In the genomic region with DNA sequence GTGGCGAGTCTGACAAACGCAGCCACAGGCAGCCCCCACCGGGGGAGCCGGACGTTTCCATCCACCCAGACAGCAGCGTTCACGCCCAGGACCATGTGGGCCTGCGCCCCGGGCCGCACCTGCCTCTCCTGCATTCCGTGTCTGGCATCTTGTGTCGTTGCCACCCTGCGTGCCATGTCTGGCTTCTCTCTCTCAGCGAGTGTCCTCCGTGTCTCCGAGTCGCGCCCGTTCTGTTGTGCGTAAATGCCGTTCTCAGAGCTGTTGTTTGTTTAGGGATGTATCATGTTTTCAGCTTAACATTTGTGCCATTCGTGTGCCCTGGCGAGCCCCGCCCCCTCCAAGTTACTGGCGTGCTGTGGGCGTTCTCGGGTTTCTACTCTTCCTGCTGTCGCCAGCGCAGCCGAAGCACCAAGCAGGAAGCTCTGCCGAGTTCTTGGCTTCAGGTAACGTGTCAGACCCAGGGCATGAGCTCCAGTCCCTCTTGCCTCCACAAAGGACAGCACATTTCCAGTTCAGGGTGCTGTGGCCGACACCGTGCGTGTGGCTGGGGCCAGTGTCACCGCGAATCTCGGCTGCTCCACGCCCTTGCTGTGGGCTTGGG, we compare ENCODE assay signal across 8 cellular contexts. TPM values are rescaled to one million over a fixed set of nuclear protein-coding genes. Genes with fewer than 3 reads are reported as not detected.
DNase-seq lines count a peak whose midpoint lies in the region; ATAC-seq and TF ChIP-seq lines count a peak whose summit lies in the region.

No MANE protein-coding gene starts in this region.

- H3K4me1 ChIP-seq in adrenal gland (replicated peaks in 1 of 2): no peaks in the 10 kb centered on the region

- H3K36me3 ChIP-seq in KOPT-K1 (ENCODE audit: insufficient read depth, low read length): no peaks in the 10 kb centered on the region
- H3K36me3 ChIP-seq in adrenal gland (replicated peaks in 1 of 2): no peaks in the 10 kb centered on the region

- peak overlapping the region; percentile 20; the same call in 1 of the 2 replicates for H3K27ac ChIP-seq in C4-2B
- H3K27ac ChIP-seq in KOPT-K1 (ENCODE audit: low read depth, low read length, poor library complexity, severe bottlenecking): peak overlapping the region; percentile 38
- no peak overlapping the region for H3K27ac ChIP-seq in adrenal gland

- DNase-seq in T-helper 22 cell (ENCODE audit: low read depth) (peak; percentile 32), adrenal gland (no peak)
- no peak for DNase-seq in effector CD8-positive, alpha-beta T cell (lab: John Stamatoyannopoulos, UW)

- peak; percentile 5 for ATAC-seq in esophagus mucosa
- no peak for ATAC-seq in HG02798 (IDR thresholded peaks at IDR 0.05; ENCODE audit: poor library complexity, unreplicated experiment)
- ATAC-seq in HG03025 (IDR thresholded peaks at IDR 0.05; ENCODE audit: low FRiP score, unreplicated experiment): no peak

- H3K9me3 ChIP-seq in KOPT-K1 (ENCODE audit: insufficient read depth, low read length, poor library complexity, severe bottlenecking) (no peaks in the 10 kb centered on the region), adrenal gland (replicated peaks in 1 of 3) (no peaks in the 10 kb centered on the region)

- peaks cover 26% of the 10 kb centered on the region for H3K27me3 ChIP-seq in adrenal gland

- TF ChIP-seq CTCF in C4-2B (conservative IDR thresholded peaks at IDR 0.05) (no peak), adrenal gland (IDR thresholded peaks at IDR 0.05) (no peak)

- no peak for TF ChIP-seq POLR2A in adrenal gland (IDR thresholded peaks at IDR 0.05)

- 61 to 71% (median 62%) methylated on average over 25 to 39 of the region's 39 CpGs for WGBS in adrenal gland, 4 donors

- intact Hi-C loops in adrenal gland (cut with DNase I): no loop called here

- H3K4me3 ChIP-seq in adrenal gland: no peak overlapping the region

RNA-seq across cellular contexts. Expression of gene NOC4L, which starts 34.6 kb away (rescaled TPM):
- total RNA-seq in esophagus mucosa (18.1 TPM), adrenal gland (10 to 100 TPM in 7 of 8 donors, 1 to 10 TPM in 1; 9.2 to 30.9 (median 17.5) TPM)
- polyA plus RNA-seq in adrenal gland: 10 to 100 TPM in 2 of 3 donors, 1 to 10 TPM in 1; 4.7 to 51.5 (median 47.7) TPM

RNA-seq across cellular contexts. Expression of gene DDX51, which starts 34.8 kb away (rescaled TPM):
- total RNA-seq in esophagus mucosa (9.0 TPM), adrenal gland (10 to 100 TPM; 10.2 to 22.5 (median 14.3) TPM)
- polyA plus RNA-seq in adrenal gland: 10 to 100 TPM in 2 of 3 donors, 1 to 10 TPM in 1; 7.5 to 64.4 (median 29.9) TPM

Comparison
In these comparisons a context has a peak if more than half of its experiments do, and no peak if none do; other contexts are left out.
1. H3K27ac ChIP-seq: peak in C4-2B (single experiment) and KOPT-K1 (single experiment); none in adrenal gland (0 of 5).